ENCODE assay signal across 8 cellular contexts in the genomic region with DNA sequence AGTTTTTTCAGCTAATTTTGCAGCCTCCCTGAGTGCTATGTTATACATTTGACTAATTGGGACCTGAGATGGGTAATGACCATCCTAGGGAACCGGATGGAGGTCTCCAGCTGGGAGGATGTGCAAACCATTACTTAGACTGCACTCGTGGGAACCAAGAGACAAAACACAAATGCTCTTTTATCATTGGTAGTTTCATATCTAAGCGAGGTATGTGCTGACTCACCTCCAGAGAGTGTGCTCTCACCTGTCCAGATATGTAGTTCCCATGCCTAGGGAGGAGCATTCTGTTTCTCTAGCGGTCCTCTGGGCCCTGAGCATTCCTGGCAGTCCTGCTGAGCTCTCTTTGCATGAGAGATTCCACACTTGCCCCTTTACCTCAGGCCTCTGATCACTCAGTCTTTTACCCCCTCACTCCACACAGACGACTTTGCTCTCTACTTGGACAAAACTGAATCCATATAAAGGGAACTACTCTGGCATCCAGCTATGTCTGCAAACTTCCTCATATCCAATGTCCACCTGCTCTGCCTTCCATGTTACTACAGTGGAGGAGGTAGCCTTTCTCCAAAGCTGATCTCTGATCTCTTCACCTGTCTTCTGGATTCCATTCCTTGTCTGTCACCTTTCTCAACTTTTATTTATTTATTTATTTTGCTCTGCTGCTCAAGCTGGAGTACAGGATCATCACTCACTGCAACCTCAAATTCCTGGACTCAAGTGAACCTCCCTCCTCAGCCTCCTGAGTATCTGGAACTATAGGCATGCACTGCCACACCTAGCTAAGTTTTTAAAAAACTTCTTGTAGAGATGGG.
DNase-seq lines count a peak whose midpoint lies in the region; ATAC-seq and TF ChIP-seq lines count a peak whose summit lies in the region.

No MANE protein-coding gene starts in this region.

- H3K27me3 ChIP-seq in MM.1S (replicated peaks; ENCODE audit: insufficient read depth, low read length): no peaks in the 10 kb centered on the region
- H3K27me3 ChIP-seq in osteoblast (ENCODE audit: insufficient read depth, low read length): no peaks in the 10 kb centered on the region

- H3K36me3 ChIP-seq in MM.1S (replicated peaks; ENCODE audit: insufficient read depth, low read length): no peaks in the 10 kb centered on the region
- peaks cover 34% of the 10 kb centered on the region for H3K36me3 ChIP-seq in osteoblast (ENCODE audit: insufficient read depth, low read length)

- no peaks in the 10 kb centered on the region for H3K9me2 ChIP-seq in MM.1S (replicated peaks; ENCODE audit: insufficient read depth, low read length)

- ATAC-seq in GM19025 (IDR thresholded peaks at IDR 0.05; ENCODE audit: low read depth, unreplicated experiment) (peak; percentile 69), HG02610 (IDR thresholded peaks at IDR 0.05; ENCODE audit: unreplicated experiment) (peak; percentile 79)

- H3F3A ChIP-seq in MM.1S (ENCODE audit: insufficient read depth, low read length): peaks cover 64% of the 10 kb centered on the region

- H2AFZ ChIP-seq in MM.1S (ENCODE audit: low read length) (no peak overlapping the region), osteoblast (ENCODE audit: low read length) (no peak overlapping the region)

- peak overlapping the region; percentile 9; the same call in 1 of the 2 replicates for H3K9ac ChIP-seq in MM.1S (ENCODE audit: low read length)

- H3K9me3 ChIP-seq in MM.1S (replicated peaks; ENCODE audit: insufficient read depth, low read length) (no peaks in the 10 kb centered on the region), osteoblast (ENCODE audit: low read depth, low read length) (no peaks in the 10 kb centered on the region)

- no peak overlapping the region for H3K4me3 ChIP-seq in MM.1S (ENCODE audit: low read length)
- H3K4me3 ChIP-seq in osteoblast (ENCODE audit: insufficient read depth, low read length): no peak overlapping the region

- DNase-seq in MM.1S: peak; percentile 83
- DNase-seq in osteoblast (ENCODE audit: insufficient read length, low spot score, missing footprints): no peak
- DNase-seq in NCI-H446 (lab: John Stamatoyannopoulos, UW): no peak
- DNase-seq in COLO829 (ENCODE audit: low spot score): no peak
- no peak for DNase-seq in stimulated activated naive CD4-positive, alpha-beta T cell treated with Interleukin-2 at 50 U/mL for 16 hours (lab: John Stamatoyannopoulos, UW)
- no peak for DNase-seq in activated CD4-positive, alpha-beta T cell treated with anti-CD3 and anti-CD28 coated beads for 48 hours

- peak overlapping the region; percentile 39; the same call in 1 of the 2 replicates for H3K4me2 ChIP-seq in MM.1S (ENCODE audit: low read depth, low read length)
- no peak overlapping the region for H3K4me2 ChIP-seq in osteoblast (ENCODE audit: insufficient read depth, low read length)

- peak overlapping the region; percentile 98 for H3K27ac ChIP-seq in MM.1S (ENCODE audit: low read length)
- peak overlapping the region; percentile 99 for H3K27ac ChIP-seq in osteoblast (ENCODE audit: low read depth, low read length)

- H3K4me1 ChIP-seq in MM.1S (ENCODE audit: low read length): peaks cover 87% of the 10 kb centered on the region
- H3K4me1 ChIP-seq in osteoblast (ENCODE audit: insufficient read depth, low read length): peaks cover 26% of the 10 kb centered on the region

- H3K79me2 ChIP-seq in MM.1S (ENCODE audit: low read length): peaks cover 53% of the 10 kb centered on the region
- peaks cover 4% of the 10 kb centered on the region for H3K79me2 ChIP-seq in osteoblast (ENCODE audit: insufficient read depth, low read length)

- H4K20me1 ChIP-seq in MM.1S (ENCODE audit: insufficient read depth, low read length) (no peaks in the 10 kb centered on the region), osteoblast (ENCODE audit: insufficient read depth, low read length) (no peaks in the 10 kb centered on the region)

- TF ChIP-seq CTCF in MM.1S (IDR thresholded peaks at IDR 0.05; ENCODE audit: low read length) (no peak), osteoblast (IDR thresholded peaks at IDR 0.05; ENCODE audit: extremely low read depth, low read depth, low read length) (no peak)
